ENCODE assay signal across 8 cellular contexts in the genomic region with DNA sequence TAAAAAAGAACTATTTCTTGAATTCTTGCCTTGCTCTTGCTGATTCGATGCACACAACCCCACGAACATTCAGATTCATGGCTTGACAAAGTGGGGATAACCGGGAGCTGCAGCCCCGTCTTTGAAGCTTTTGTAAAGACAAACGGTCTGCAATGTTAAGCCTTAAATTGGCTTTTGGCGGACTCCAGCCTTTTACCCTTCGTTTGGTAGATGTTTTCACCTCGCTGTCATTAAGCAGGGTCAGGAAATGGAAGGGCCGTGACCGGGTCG. TPM values are rescaled to one million over a fixed set of nuclear protein-coding genes. Genes with fewer than 3 reads are reported as not detected.
DNase-seq lines count a peak whose midpoint lies in the region; ATAC-seq and TF ChIP-seq lines count a peak whose summit lies in the region.

No MANE protein-coding gene starts in this region.

- no peaks in the 10 kb centered on the region for H3K27me3 Mint-ChIP-seq in activated naive CD4-positive, alpha-beta T cell treated with anti-CD3 and anti-CD28 coated beads, Interleukin-2, amount 10 ng/mL, durations not matched to agents 7 days and 5 days
- no peaks in the 10 kb centered on the region for H3K27me3 Mint-ChIP-seq in T-helper 17 cell

- peaks cover 18% of the 10 kb centered on the region for H3K36me3 Mint-ChIP-seq in activated naive CD4-positive, alpha-beta T cell treated with anti-CD3 and anti-CD28 coated beads, Interleukin-2, amount 10 ng/mL, durations not matched to agents 7 days and 5 days
- no peaks in the 10 kb centered on the region for H3K36me3 Mint-ChIP-seq in T-helper 17 cell (ENCODE audit: low read depth)

- CTCF ChIA-PET in activated naive CD4-positive, alpha-beta T cell treated with anti-CD3 and anti-CD28 coated beads, Interleukin-2, amount 10 ng/mL, durations not matched to agents 7 days and 5 days (lab: Charles Lee), result interaction anchor here (0.7 kb wide), 1 partner anchor 290 kb away, joined by 3 read pairs; no protein-coding TSS in a partner anchor

- H3K4me1 Mint-ChIP-seq in activated naive CD4-positive, alpha-beta T cell treated with anti-CD3 and anti-CD28 coated beads, Interleukin-2, amount 10 ng/mL, durations not matched to agents 7 days and 5 days, result peaks cover 58% of the 10 kb centered on the region
- H3K4me1 Mint-ChIP-seq in T-helper 17 cell, result peaks cover 30% of the 10 kb centered on the region

- ATAC-seq in T-helper 17 cell, result peak; percentile 26
- ATAC-seq in GM19467 (IDR thresholded peaks at IDR 0.05; ENCODE audit: unreplicated experiment), result no peak
- ATAC-seq in HG02759 (IDR thresholded peaks at IDR 0.05; ENCODE audit: unreplicated experiment), result no peak

- H3K4me3 Mint-ChIP-seq in activated naive CD4-positive, alpha-beta T cell treated with anti-CD3 and anti-CD28 coated beads, Interleukin-2, amount 10 ng/mL, durations not matched to agents 7 days and 5 days, result peak overlapping the region; percentile 80
- H3K4me3 Mint-ChIP-seq in T-helper 17 cell, result peak overlapping the region; percentile 95

- TF ChIP-seq CTCF in fibroblast of the aortic adventitia (IDR thresholded peaks at IDR 0.05; ENCODE audit: insufficient read depth, low read length) (no peak), retinal pigment epithelial cell (conservative IDR thresholded peaks at IDR 0.05; ENCODE audit: low read depth, low read length) (no peak)

- H3K4me3 ChIP-seq in fibroblast of the aortic adventitia (ENCODE audit: low read depth, low read length) (peak overlapping the region; percentile 85), retinal pigment epithelial cell (ENCODE audit: low read length) (peak overlapping the region; percentile 93)

- no peaks in the 10 kb centered on the region for H3K9me3 ChIP-seq in T-helper 17 cell (ENCODE audit: control insufficient read depth, low read length, poor library complexity, severe bottlenecking)

- DNase-seq in activated naive CD4-positive, alpha-beta T cell treated with anti-CD3 and anti-CD28 coated beads, Interleukin-2, amount 10 ng/mL, durations not matched to agents 7 days and 5 days, result no peak
- DNase-seq in activated naive CD4-positive, alpha-beta T cell treated with anti-CD3 and anti-CD28 coated beads, Interleukin-2, amount 50 U/mL, for 16 hours, result no peak
- DNase-seq in T-helper 17 cell (no peak), fibroblast of the aortic adventitia (ENCODE audit: low read depth) (peak; percentile 36), retinal pigment epithelial cell (ENCODE audit: low read depth) (no peak), NCI-H2196 treated with DMSO at 0.1 percent for 48 hours (lab: John Stamatoyannopoulos, UW; ENCODE audit: unreplicated experiment) (no peak)

- no peaks in the 10 kb centered on the region for H3K9me3 Mint-ChIP-seq in activated naive CD4-positive, alpha-beta T cell treated with anti-CD3 and anti-CD28 coated beads, Interleukin-2, amount 10 ng/mL, durations not matched to agents 7 days and 5 days

- peak overlapping the region; percentile 97 for H3K27ac Mint-ChIP-seq in activated naive CD4-positive, alpha-beta T cell treated with anti-CD3 and anti-CD28 coated beads, Interleukin-2, amount 10 ng/mL, durations not matched to agents 7 days and 5 days
- peak overlapping the region; percentile 97 for H3K27ac Mint-ChIP-seq in T-helper 17 cell

RNA-seq across cellular contexts. Expression of a gene that starts 0.4 kb away (rescaled TPM):
- 10 to 100 TPM; 27.1 to 30.4 TPM for total RNA-seq in T-helper 17 cell
- 8.9 and 9.6 TPM in 2 replicates for total RNA-seq in fibroblast of the aortic adventitia (ENCODE audit: low replicate concordance)

RNA-seq across cellular contexts. Expression of a gene that starts 21.2 kb away (rescaled TPM):
- total RNA-seq in T-helper 17 cell, result 1 to 10 TPM; 7.7 to 8.7 TPM
- total RNA-seq in fibroblast of the aortic adventitia (ENCODE audit: low replicate concordance), result 5.0 and 5.8 TPM in 2 replicates
